In genomic region chr9:89309166-89309565, GRCh38 we compare ENCODE assay signal across 8 cellular contexts. TPM values are rescaled to one million over a fixed set of nuclear protein-coding genes. Genes with fewer than 3 reads are reported as not detected.
A peak's percentile ranks its signal among the peaks of the same experiment; 100 is the strongest.
DNase-seq lines count a peak whose midpoint lies in the region; FAIRE-seq and TF ChIP-seq lines count a peak whose summit lies in the region.
"Had no signal": no experiment of that assay in that cellular context is flagged by ENCODE, and none has a peak within 500 bp of the region (broad histone marks: within the 10 kb centered on the region; RNA-seq: fewer than 3 reads in every experiment).

No MANE protein-coding gene starts in this region.

- H3K79me1 ChIP-seq in H1 (ENCODE audit: low read depth, low read length): peaks cover 3% of the 10 kb centered on the region; the same call in 1 of the 2 replicates

- peaks cover 28% of the 10 kb centered on the region for H4K20me1 ChIP-seq in DOHH2 (ENCODE audit: control insufficient read depth, insufficient read depth, low read depth, low read length)
- H4K20me1 ChIP-seq in OCI-LY3 (ENCODE audit: insufficient read depth, low read length): peaks cover 26% of the 10 kb centered on the region
- peaks cover 12 to 22% of the 10 kb centered on the region in 2 experiments for H4K20me1 ChIP-seq in H1 (replicated peaks in 1 of 2; ENCODE audit: control insufficient read depth in 1 of 2, insufficient read depth in 2 of 2, low read length in 2 of 2)

- DNase-seq in H1 (ENCODE audit: low read depth in 1 of 2, low spot score in 2 of 2) (no peak), NCI-H1436 treated with DMSO at 0.1 percent for 48 hours (lab: John Stamatoyannopoulos, UW) (no peak), SHP77 (lab: John Stamatoyannopoulos, UW) (no peak)
- no peak for DNase-seq in stimulated activated CD4-positive, alpha-beta T cell treated with anti-CD3 and anti-CD28 coated beads, Interleukin-15, amount 100 ng/mL, for 24 hours
- DNase-seq: cortex of kidney had no signal

- peaks cover 62% of the 10 kb centered on the region for H3F3A ChIP-seq in DOHH2 (ENCODE audit: control insufficient read depth, insufficient read depth)

- H2BK120ac ChIP-seq in H1 (replicated peaks; ENCODE audit: low read depth, low read length): no peak overlapping the region

- H3K9ac ChIP-seq in OCI-LY3 (ENCODE audit: low read length) (no peak overlapping the region), H1 (replicated peaks in 1 of 4; ENCODE audit: extremely low read depth in 1 of 4, low read depth in 3 of 4, low read length in 3 of 4) (no peak overlapping the region), rectal smooth muscle tissue (ENCODE audit: low read length) (no peak overlapping the region)

- H3K27ac ChIP-seq in DOHH2 (ENCODE audit: low read depth, low read length): peak overlapping the region; percentile 100
- H3K27ac ChIP-seq in OCI-LY3 (ENCODE audit: low read length): no peak overlapping the region
- no peak overlapping the region for H3K27ac ChIP-seq in H1 (ENCODE audit: low read depth, low read length)
- H3K27ac ChIP-seq in rectal smooth muscle tissue (ENCODE audit: low read depth, low read length): no peak overlapping the region

- H3K27me3 ChIP-seq in DOHH2 (ENCODE audit: control insufficient read depth, low read length) (no peaks in the 10 kb centered on the region), OCI-LY3 (ENCODE audit: low read depth, low read length) (no peaks in the 10 kb centered on the region), H1 (replicated peaks in 1 of 4; ENCODE audit: control insufficient read depth in 3 of 4, extremely low read depth in 1 of 4, insufficient read depth in 3 of 4, low read length in 3 of 4) (no peaks in the 10 kb centered on the region), rectal smooth muscle tissue (ENCODE audit: control insufficient read depth, insufficient read depth, low read length) (no peaks in the 10 kb centered on the region)

- TF ChIP-seq CTCF in DOHH2 (IDR thresholded peaks at IDR 0.05; ENCODE audit: low read depth, low read length, poor library complexity, severe bottlenecking) (no peak), OCI-LY3 (IDR thresholded peaks at IDR 0.05; ENCODE audit: low read depth, low read length) (no peak), H1 (IDR thresholded peaks at IDR 0.05; ENCODE audit: control extremely low read depth in 1 of 3, insufficient read depth in 1 of 3, low read depth in 1 of 3, low read length in 3 of 3) (no peak)

- H4K8ac ChIP-seq in H1 (ENCODE audit: extremely low read depth, insufficient read depth, low read length): no peak overlapping the region

- no peak for TF ChIP-seq RAD21 in H1 (IDR thresholded peaks at IDR 0.05 in 1 of 2, conservative IDR thresholded peaks at IDR 0.05 in 1 of 2; ENCODE audit: low read depth in 2 of 2, low read length in 2 of 2)

- no peak for TF ChIP-seq POLR2A in H1 (IDR thresholded peaks at IDR 0.05; ENCODE audit: control extremely low read depth in 1 of 2, low read depth in 2 of 2, low read length in 2 of 2)

- no peak overlapping the region for H3K18ac ChIP-seq in H1 (ENCODE audit: extremely low read depth, low read length)

- H2BK12ac ChIP-seq in H1 (ENCODE audit: low read depth, low read length): no peak overlapping the region; the same call in 1 of the 2 replicates

- H2BK5ac ChIP-seq in H1 (ENCODE audit: low read depth, low read length): no peak overlapping the region

- H3K9me3 ChIP-seq in DOHH2 (ENCODE audit: control insufficient read depth, insufficient read depth, low read length): no peaks in the 10 kb centered on the region
- H3K9me3 ChIP-seq in OCI-LY3 (ENCODE audit: insufficient read depth, low read length): no peaks in the 10 kb centered on the region
- no peaks in the 10 kb centered on the region for H3K9me3 ChIP-seq in H1 (ENCODE audit: insufficient read depth in 2 of 2, low read depth in 1 of 2, low read length in 1 of 2)

- H2AFZ ChIP-seq in OCI-LY3 (ENCODE audit: low read depth, low read length): no peak overlapping the region
- H2AFZ ChIP-seq in H1 (ENCODE audit: low read length): no peak overlapping the region

- H2BK15ac ChIP-seq in H1 (ENCODE audit: low read length): no peak overlapping the region

- H2AK5ac ChIP-seq in H1 (ENCODE audit: low read depth, low read length): no peak overlapping the region

- no peak overlapping the region for H3K14ac ChIP-seq in H1 (ENCODE audit: insufficient read length)

- peak overlapping the region; percentile 90 for H3K4me2 ChIP-seq in DOHH2 (ENCODE audit: low read length)
- peak overlapping the region; percentile 94 for H3K4me2 ChIP-seq in OCI-LY3 (ENCODE audit: low read length)
- H3K4me2 ChIP-seq in H1 (ENCODE audit: insufficient read depth in 1 of 2, low read depth in 2 of 2, low read length in 2 of 2): peak overlapping the region; percentile 63 to 87; a peak in 3 of 4 replicates

- no peaks in the 10 kb centered on the region for H3K9me2 ChIP-seq in DOHH2 (replicated peaks; ENCODE audit: control insufficient read depth, low read length)

- H3K56ac ChIP-seq in H1 (replicated peaks; ENCODE audit: insufficient read length, low read depth, low read length): no peak overlapping the region

- CTCF ChIA-PET in H1 (lab: Charles Lee; ENCODE audit: partially characterized antibody): no interaction called here

- H3K79me2 ChIP-seq in DOHH2 (ENCODE audit: control insufficient read depth, low read length) (peaks cover 73% of the 10 kb centered on the region), OCI-LY3 (ENCODE audit: low read length) (peaks cover 46% of the 10 kb centered on the region), H1 (ENCODE audit: control insufficient read depth in 1 of 2, insufficient read depth in 2 of 2, low read length in 2 of 2) (peaks cover 30 to 37% of the 10 kb centered on the region in 2 experiments)

- H3K23me2 ChIP-seq in H1 (ENCODE audit: low read depth, low read length): 0 out of 2 replicates have a peak, but pooled peaks cover 2% of the 10 kb centered on the region

- POLR2A ChIA-PET in H1 (lab: Charles Lee; ENCODE audit: partially characterized antibody): interaction anchor here (0.6 to 2.2 kb wide), 3 partner anchors 9 to 175 kb away, joined by 3 to 13 read pairs (median 3); no protein-coding TSS in a partner anchor

- FAIRE-seq in H1 (lab: Jason Lieb, UNC): no peak

- TF ChIP-seq EP300 in H1 (IDR thresholded peaks at IDR 0.05; ENCODE audit: borderline replicate concordance in 1 of 2, low read depth in 2 of 2, low read length in 2 of 2): no peak

- H4K91ac ChIP-seq in H1 (replicated peaks; ENCODE audit: insufficient read length, low read length): no peak overlapping the region

- H3K4ac ChIP-seq in H1 (replicated peaks; ENCODE audit: insufficient read length, low read depth, low read length): no peak overlapping the region

- peaks cover 69% of the 10 kb centered on the region for H3K36me3 ChIP-seq in DOHH2 (ENCODE audit: control insufficient read depth, low read length)
- peaks cover 40% of the 10 kb centered on the region for H3K36me3 ChIP-seq in OCI-LY3 (replicated peaks; ENCODE audit: low read depth, low read length)
- H3K36me3 ChIP-seq in H1 (ENCODE audit: control insufficient read depth in 2 of 4, insufficient read depth in 4 of 4, low read length in 3 of 4): peaks cover 0 to 25% (median 0%) of the 10 kb centered on the region in 4 experiments; a peak in 2 of 8 replicates
- H3K36me3 ChIP-seq in rectal smooth muscle tissue (ENCODE audit: control insufficient read depth, insufficient read depth, low read length): no peaks in the 10 kb centered on the region

- WGBS in H1 (ENCODE audit: extremely low coverage in 1 of 2, insufficient coverage in 1 of 2, insufficient read length in 1 of 2, insufficient replicate concordance in 2 of 2, low coverage in 1 of 2, low lambda C conversion rate in 2 of 2, missing lambda C conversion rate in 1 of 2), 2 experiments: 89% methylated on average over 6 of the region's 6 CpGs; no CpG with 5 or more reads in 1 of the 2 experiments

- H4K5ac ChIP-seq in H1 (ENCODE audit: insufficient read length, low read depth, low read length): no peak overlapping the region

- no peak overlapping the region for H2BK20ac ChIP-seq in H1 (ENCODE audit: low read length)

- H3K23ac ChIP-seq in H1 (ENCODE audit: insufficient read length): no peak overlapping the region

- H3K4me3 ChIP-seq in DOHH2 (ENCODE audit: low read length) (peak overlapping the region; percentile 82), OCI-LY3 (ENCODE audit: low read length) (peak overlapping the region; percentile 92), H1 (ENCODE audit: extremely low read depth in 1 of 4, insufficient read depth in 2 of 4, low read depth in 3 of 4, low read length in 4 of 4) (peak overlapping the region in 1 of 4 experiments; percentile 100; a peak in 1 of 8 replicates), rectal smooth muscle tissue (ENCODE audit: low read length) (peak overlapping the region; percentile 84)

- H3K4me1 ChIP-seq in DOHH2 (ENCODE audit: control insufficient read depth, low read length) (peaks cover 71% of the 10 kb centered on the region), OCI-LY3 (ENCODE audit: low read length) (peaks cover 30% of the 10 kb centered on the region), H1 (replicated peaks in 1 of 4; ENCODE audit: control insufficient read depth in 3 of 4, insufficient read depth in 4 of 4, low read length in 3 of 4) (peaks cover 0 to 6% (median 3%) of the 10 kb centered on the region in 4 experiments; a peak in 5 of 7 replicates), rectal smooth muscle tissue (ENCODE audit: control insufficient read depth, insufficient read depth, low read length) (peaks cover 12% of the 10 kb centered on the region)

RNA-seq across cellular contexts. Expression of gene CKS2, which starts 1.8 kb away (rescaled TPM):
- total RNA-seq in H1 (2021; fragmentation: NEBNext Ultra II Directional; extraction: Animal tissue kit (Norgen Biotek cat#: 25700)): 320 and 337 TPM in 2 replicates
- polyA plus RNA-seq in H1 (2011; rRNA removed): 595 and 689 TPM in 2 replicates
- polyA plus RNA-seq in H1 (2011; cell fraction: cytosol; rRNA removed): 655 TPM
- polyA plus RNA-seq in H1 (2011; cell fraction: nucleus; rRNA removed): 203 TPM
- polyA plus RNA-seq in H1 (2012, experiment 1 of 2): 286 to 484 TPM (median 379 TPM) in 4 replicates
- polyA plus RNA-seq in H1 (2012, experiment 2 of 2): 874 TPM
- polyA plus RNA-seq in H1 (2013, experiment 1 of 2): 200 TPM
- 204 TPM for polyA plus RNA-seq in H1 (2013, experiment 2 of 2)
- 251 and 296 TPM in 2 replicates for polyA minus RNA-seq in H1 (2011; rRNA and poly(A)+ RNA removed)
- 162 TPM for polyA minus RNA-seq in H1 (2011; cell fraction: cytosol; rRNA and poly(A)+ RNA removed)
- polyA minus RNA-seq in H1 (2011; cell fraction: nucleus; rRNA and poly(A)+ RNA removed): 82.4 TPM

RNA-seq across cellular contexts. Expression of gene SECISBP2, which starts 9.1 kb away (rescaled TPM):
- 58.4 and 61.7 TPM in 2 replicates for total RNA-seq in H1 (2021; fragmentation: NEBNext Ultra II Directional; extraction: Animal tissue kit (Norgen Biotek cat#: 25700))
- polyA plus RNA-seq in H1 (2011; rRNA removed): 36.4 and 39.0 TPM in 2 replicates
- polyA plus RNA-seq in H1 (2011; cell fraction: cytosol; rRNA removed): 58.9 TPM
- 117 TPM for polyA plus RNA-seq in H1 (2011; cell fraction: nucleus; rRNA removed)
- 44.2 to 55.7 TPM (median 51.3 TPM) in 4 replicates for polyA plus RNA-seq in H1 (2012, experiment 1 of 2)
- 4.2 TPM for polyA plus RNA-seq in H1 (2012, experiment 2 of 2)
- 75.9 TPM for polyA plus RNA-seq in H1 (2013, experiment 1 of 2)
- 69.4 TPM for polyA plus RNA-seq in H1 (2013, experiment 2 of 2)
- 55.7 and 61.5 TPM in 2 replicates for polyA minus RNA-seq in H1 (2011; rRNA and poly(A)+ RNA removed)
- 26.3 TPM for polyA minus RNA-seq in H1 (2011; cell fraction: cytosol; rRNA and poly(A)+ RNA removed)
- 111 TPM for polyA minus RNA-seq in H1 (2011; cell fraction: nucleus; rRNA and poly(A)+ RNA removed)
